Comparison of ENCODE assay signal across 13 cellular contexts in genomic region chr2:55875434-55876135, GRCh38. TPM values are rescaled to one million over a fixed set of nuclear protein-coding genes. Genes with fewer than 3 reads are reported as not detected.
DNase-seq lines count a peak whose midpoint lies in the region; ATAC-seq, FAIRE-seq and TF ChIP-seq lines count a peak whose summit lies in the region.
"Had no signal": no experiment of that assay in that cellular context is flagged by ENCODE, and none has a peak within 500 bp of the region (broad histone marks: within the 10 kb centered on the region; RNA-seq: fewer than 3 reads in every experiment).

No MANE protein-coding gene starts in this region.

- H3K36me3 ChIP-seq in astrocyte (ENCODE audit: insufficient read depth, low read length) = peaks cover 13% of the 10 kb centered on the region
- peaks cover 85% of the 10 kb centered on the region for H3K36me3 ChIP-seq in osteoblast (ENCODE audit: insufficient read depth, low read length)

- ATAC-seq in GM19324 (IDR thresholded peaks at IDR 0.05; ENCODE audit: low FRiP score, unreplicated experiment) = peak; percentile 78
- ATAC-seq in HG03175 (IDR thresholded peaks at IDR 0.05; ENCODE audit: unreplicated experiment) = peak; percentile 49
- ATAC-seq in HG03354 (IDR thresholded peaks at IDR 0.05; ENCODE audit: poor library complexity, severe bottlenecking, unreplicated experiment) = no peak

- peaks cover 4% of the 10 kb centered on the region for H3K36me3 Mint-ChIP-seq in astrocyte (ENCODE audit: low read depth, unreplicated experiment)

- DNase-seq in astrocyte (ENCODE audit: low read depth) = peak; percentile 92
- no peak for DNase-seq in osteoblast (ENCODE audit: insufficient read length, low spot score, missing footprints)
- DNase-seq in nucleus accumbens (lab: John Stamatoyannopoulos, UW) = no peak
- DNase-seq in DMS153 treated with DMSO at 0.1 percent for 48 hours (lab: John Stamatoyannopoulos, UW; ENCODE audit: unreplicated experiment) = no peak
- no peak for DNase-seq in lower leg skin (ENCODE audit: low spot score in 2 of 2)
- DNase-seq: activated CD4-positive, alpha-beta T cell treated with anti-CD3 and anti-CD28 coated beads for 1 hour; activated gamma-delta T cell treated with Interleukin-2 at 50 U/mL for 16 hours; dorsolateral prefrontal cortex; GOT3 had no signal

- H3K9me3 ChIP-seq in astrocyte (ENCODE audit: insufficient read depth, low read depth, low read length) (no peaks in the 10 kb centered on the region), osteoblast (ENCODE audit: low read depth, low read length) (no peaks in the 10 kb centered on the region)

- H3K4me1 ChIP-seq in astrocyte (ENCODE audit: insufficient read depth, low read length) (peaks cover 10% of the 10 kb centered on the region), osteoblast (ENCODE audit: insufficient read depth, low read length) (peaks cover 45% of the 10 kb centered on the region)

- no peak for TF ChIP-seq POLR2A in lower leg skin (IDR thresholded peaks at IDR 0.05)

- no peaks in the 10 kb centered on the region for H3K9me3 Mint-ChIP-seq in astrocyte (ENCODE audit: unreplicated experiment)

- no peaks in the 10 kb centered on the region for H4K20me1 ChIP-seq in astrocyte (ENCODE audit: insufficient read depth, low read length)
- H4K20me1 ChIP-seq in osteoblast (ENCODE audit: insufficient read depth, low read length) = no peaks in the 10 kb centered on the region

- TF ChIP-seq CTCF in astrocyte (IDR thresholded peaks at IDR 0.05; ENCODE audit: insufficient read depth, low read depth, low read length) (no peak), osteoblast (IDR thresholded peaks at IDR 0.05; ENCODE audit: extremely low read depth, low read depth, low read length) (no peak), lower leg skin (IDR thresholded peaks at IDR 0.05) (no peak)

- no peaks in the 10 kb centered on the region for H3K27me3 Mint-ChIP-seq in astrocyte (ENCODE audit: low read depth, unreplicated experiment)

- H3K79me2 ChIP-seq in astrocyte (ENCODE audit: insufficient read depth, low read length) (no peaks in the 10 kb centered on the region), osteoblast (ENCODE audit: insufficient read depth, low read length) (peaks cover 3% of the 10 kb centered on the region)

- peak overlapping the region; percentile 33 for H3K9ac ChIP-seq in astrocyte (ENCODE audit: low read length)

- H3K4me2 ChIP-seq in astrocyte (ENCODE audit: low read length) = peak overlapping the region; percentile 60
- H3K4me2 ChIP-seq in osteoblast (ENCODE audit: insufficient read depth, low read length) = peak overlapping the region; percentile 29

- H3K27ac ChIP-seq in astrocyte (ENCODE audit: low read depth, low read length) (peak overlapping the region; percentile 74), osteoblast (ENCODE audit: low read depth, low read length) (peak overlapping the region; percentile 89)
- H3K27ac ChIP-seq: dorsolateral prefrontal cortex had no signal

- H3K27me3 ChIP-seq in astrocyte (ENCODE audit: insufficient read depth, low read length) (no peaks in the 10 kb centered on the region), osteoblast (ENCODE audit: insufficient read depth, low read length) (no peaks in the 10 kb centered on the region)
- H3K27me3 ChIP-seq: dorsolateral prefrontal cortex had no signal

- WGBS in lower leg skin, 2 donors = 88 to 89% methylated on average over 4 of the region's 4 CpGs

- H3K27ac Mint-ChIP-seq in astrocyte (ENCODE audit: unreplicated experiment) = no peak overlapping the region

- peaks cover 13% of the 10 kb centered on the region for H3K4me1 Mint-ChIP-seq in astrocyte (ENCODE audit: low read depth, unreplicated experiment)

- intact Hi-C loops in lower leg skin (cut with DNase I; ENCODE audit: low total_unique reads) = no loop called here

- H3K4me3 Mint-ChIP-seq in astrocyte (ENCODE audit: unreplicated experiment) = no peak overlapping the region

- H3K4me3 ChIP-seq in astrocyte (ENCODE audit: insufficient read depth, low read depth, low read length) = no peak overlapping the region
- H3K4me3 ChIP-seq in osteoblast (ENCODE audit: insufficient read depth, low read length) = no peak overlapping the region
- no peak overlapping the region for H3K4me3 ChIP-seq in lower leg skin (ENCODE audit: low read depth, poor library complexity, severe bottlenecking)
- H3K4me3 ChIP-seq: dorsolateral prefrontal cortex had no signal

- FAIRE-seq in astrocyte (lab: Jason Lieb, UNC) = peak; percentile 55
- FAIRE-seq: GM12891 had no signal

- H2AFZ ChIP-seq in astrocyte (ENCODE audit: low read depth, low read length) (peak overlapping the region; percentile 42), osteoblast (ENCODE audit: low read length) (no peak overlapping the region)

RNA-seq across cellular contexts. Expression of gene EFEMP1, which starts 48.0 kb away (rescaled TPM):
- total RNA-seq in astrocyte (146 and 155 TPM in 2 replicates), osteoblast (1,402 and 1,564 TPM in 2 replicates), lower leg skin (100 to 1,000 TPM in 2 of 4 donors, 10 to 100 TPM in 2; 86.2 to 113 (median 98.9) TPM)
